ENCODE assay signal across 7 cellular contexts in the genomic region with DNA sequence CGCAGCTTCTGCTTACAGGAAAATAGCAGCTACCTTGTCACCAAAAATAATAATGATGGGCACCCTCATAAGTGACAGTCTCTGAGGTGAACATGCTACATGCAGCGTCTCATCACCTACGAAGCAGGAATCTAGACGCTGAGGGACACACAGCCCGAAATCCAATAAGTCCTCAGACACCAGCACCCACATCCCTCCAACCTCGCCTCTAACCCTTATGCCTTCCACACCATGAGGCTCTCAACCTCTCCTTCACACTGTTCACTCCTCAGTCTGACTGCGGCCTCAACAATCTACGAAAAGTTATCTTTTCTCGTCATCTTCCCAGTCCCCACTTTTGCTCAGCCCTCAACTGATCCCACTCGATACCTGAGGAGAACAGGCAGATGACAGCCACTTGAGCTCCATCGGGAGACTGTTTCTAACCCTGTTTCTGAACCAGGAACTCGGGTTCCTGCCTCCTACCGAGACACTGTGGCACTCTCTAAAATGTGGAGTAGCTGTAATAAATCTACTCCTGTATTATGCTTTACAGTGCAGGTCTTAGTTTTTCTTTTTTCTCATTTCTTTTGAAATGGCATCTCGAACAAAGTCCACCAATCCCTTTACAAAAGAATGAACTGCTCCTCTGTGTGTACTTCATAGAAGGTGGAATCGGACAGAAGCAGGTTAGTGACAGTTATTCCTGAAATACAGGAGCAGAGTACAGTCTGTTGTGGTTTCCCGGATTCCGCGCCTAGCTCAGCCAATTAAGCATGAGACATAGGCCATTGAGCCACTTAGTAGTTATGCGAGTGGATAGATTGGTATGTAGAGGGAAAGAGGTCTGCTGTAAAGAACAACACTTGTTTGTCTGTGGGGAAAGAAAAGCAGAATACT. TPM values are rescaled to one million over a fixed set of nuclear protein-coding genes. Genes with fewer than 3 reads are reported as not detected.
DNase-seq lines count a peak whose midpoint lies in the region; ATAC-seq and TF ChIP-seq lines count a peak whose summit lies in the region.
"Not testable (repeated sequence)": the region's sequence is repeated elsewhere in the genome, so short reads cannot be mapped to it uniquely, and the experiment has no call there.

No MANE protein-coding gene starts in this region.

- peaks cover 23% of the 10 kb centered on the region for H3K79me2 ChIP-seq in PC-9 (ENCODE audit: low read depth)

- peaks cover 18% of the 10 kb centered on the region for H3K4me1 Mint-ChIP-seq in activated T-helper 1 cell treated with anti-CD3 and anti-CD28 coated beads, Interleukin-12 subunit alpha, Interleukin-12 subunit beta, Interleukin-2, Interleukin-4 antibody, amounts not matched to agents 30 ng/mL and 10 ng/mL and 1 ng/mL, durations not matched to agents 14 hours and 24 hours and 36 hours (ENCODE audit: low read depth)

- not testable (repeated sequence) for H3K9me3 Mint-ChIP-seq in activated T-helper 1 cell treated with anti-CD3 and anti-CD28 coated beads, Interleukin-12 subunit alpha, Interleukin-12 subunit beta, Interleukin-2, Interleukin-4 antibody, amounts not matched to agents 30 ng/mL and 10 ng/mL and 1 ng/mL, durations not matched to agents 14 hours and 24 hours and 36 hours

- WGBS in heart right ventricle, 2 donors = 83 to 85% methylated on average over 13 of the region's 19 CpGs

- H3K9me3 ChIP-seq in PC-9 (ENCODE audit: insufficient read depth, low read depth); heart right ventricle; muscle layer of colon (ENCODE audit: low read length); skeletal muscle satellite cell (replicated peaks; ENCODE audit: low read length): not testable (repeated sequence)

- H4K20me1 ChIP-seq in PC-9 (ENCODE audit: insufficient read depth) = not testable (repeated sequence)

- H2AFZ ChIP-seq in PC-9 = peak overlapping the region; percentile 82

- not testable (repeated sequence) for H3K36me3 Mint-ChIP-seq in activated T-helper 1 cell treated with anti-CD3 and anti-CD28 coated beads, Interleukin-12 subunit alpha, Interleukin-12 subunit beta, Interleukin-2, Interleukin-4 antibody, amounts not matched to agents 30 ng/mL and 10 ng/mL and 1 ng/mL, durations not matched to agents 14 hours and 24 hours and 36 hours (ENCODE audit: low read depth)

- not testable (repeated sequence) for H3K36me3 ChIP-seq in PC-9 (ENCODE audit: low read depth); muscle layer of colon (ENCODE audit: insufficient read depth, low read length); skeletal muscle satellite cell (ENCODE audit: insufficient read depth, low read length)
- peaks cover 0 to 24% (median 4%) of the 10 kb centered on the region in 9 donors for H3K36me3 ChIP-seq in heart right ventricle

- CTCF ChIA-PET in PC-9 (lab: Charles Lee) = not testable (repeated sequence)

- intact Hi-C loops in PC-9 (cut with micrococcal nuclease; ENCODE audit: unreplicated experiment); activated T-helper 1 cell treated with anti-CD3 and anti-CD28 coated beads, Interleukin-12 subunit alpha, Interleukin-12 subunit beta, Interleukin-2, Interleukin-4 antibody, amounts not matched to agents 30 ng/mL and 10 ng/mL and 1 ng/mL, durations not matched to agents 14 hours and 24 hours and 36 hours (cut with micrococcal nuclease); heart right ventricle (cut with DNase I): not testable (repeated sequence)

- DNase-seq in PC-9; activated T-helper 1 cell treated with anti-CD3 and anti-CD28 coated beads, Interleukin-12 subunit alpha, Interleukin-12 subunit beta, Interleukin-2, Interleukin-4 antibody, amounts not matched to agents 30 ng/mL and 10 ng/mL and 1 ng/mL, durations not matched to agents 14 hours and 24 hours and 36 hours (ENCODE audit: low spot score); heart right ventricle: not testable (repeated sequence)

- not testable (repeated sequence) for H3K9me2 ChIP-seq in PC-9 (ENCODE audit: insufficient read depth)

- not testable (repeated sequence) for TF ChIP-seq CTCF in GM12875 (IDR thresholded peaks at IDR 0.05; ENCODE audit: borderline replicate concordance, insufficient read depth, low read depth, low read length); PC-9 (conservative IDR thresholded peaks at IDR 0.05); heart right ventricle (IDR thresholded peaks at IDR 0.05)

- not testable (repeated sequence) for H3K27ac ChIP-seq in PC-9
- peak overlapping the region; percentile 89 for H3K27ac ChIP-seq in cingulate gyrus (ENCODE audit: low read depth, low read length)
- H3K27ac ChIP-seq in heart right ventricle = peak overlapping the region; percentile 74 to 99 (median 93)
- peak overlapping the region; percentile 90 for H3K27ac ChIP-seq in muscle layer of colon (ENCODE audit: low read depth, low read length)

- not testable (repeated sequence) for H3F3A ChIP-seq in PC-9 (ENCODE audit: insufficient read depth, low read depth)

- H3K27me3 Mint-ChIP-seq in activated T-helper 1 cell treated with anti-CD3 and anti-CD28 coated beads, Interleukin-12 subunit alpha, Interleukin-12 subunit beta, Interleukin-2, Interleukin-4 antibody, amounts not matched to agents 30 ng/mL and 10 ng/mL and 1 ng/mL, durations not matched to agents 14 hours and 24 hours and 36 hours (ENCODE audit: insufficient read depth) = not testable (repeated sequence)

- peak overlapping the region; percentile 93 for H3K27ac Mint-ChIP-seq in activated T-helper 1 cell treated with anti-CD3 and anti-CD28 coated beads, Interleukin-12 subunit alpha, Interleukin-12 subunit beta, Interleukin-2, Interleukin-4 antibody, amounts not matched to agents 30 ng/mL and 10 ng/mL and 1 ng/mL, durations not matched to agents 14 hours and 24 hours and 36 hours

- H3K27me3 ChIP-seq in PC-9 (ENCODE audit: insufficient read depth, low read depth); heart right ventricle; muscle layer of colon (ENCODE audit: control insufficient read depth in 1 of 2, insufficient read depth in 2 of 2, low read length in 2 of 2); skeletal muscle satellite cell (ENCODE audit: control insufficient read depth, insufficient read depth, low read length): not testable (repeated sequence)

- POLR2A ChIA-PET in PC-9 (lab: Charles Lee; ENCODE audit: unreplicated experiment) = not testable (repeated sequence)

- peak overlapping the region; percentile 38 for H3K4me2 ChIP-seq in PC-9
- peak overlapping the region; percentile 67 for H3K4me2 ChIP-seq in skeletal muscle satellite cell (ENCODE audit: low read length)

- peak overlapping the region; percentile 98 for H3K4me3 Mint-ChIP-seq in activated T-helper 1 cell treated with anti-CD3 and anti-CD28 coated beads, Interleukin-12 subunit alpha, Interleukin-12 subunit beta, Interleukin-2, Interleukin-4 antibody, amounts not matched to agents 30 ng/mL and 10 ng/mL and 1 ng/mL, durations not matched to agents 14 hours and 24 hours and 36 hours

- ATAC-seq in heart right ventricle = not testable (repeated sequence)

- TSS peak; percentile 79 for BruUV-seq in PC-9 (replicated peaks; lab: Mats Ljungman, UMichigan)

- not testable (repeated sequence) for H3K4me1 ChIP-seq in PC-9 (replicated peaks; ENCODE audit: insufficient read depth)
- peaks cover 8 to 28% (median 18%) of the 10 kb centered on the region in 9 donors for H3K4me1 ChIP-seq in heart right ventricle
- H3K4me1 ChIP-seq in muscle layer of colon (ENCODE audit: insufficient read depth, low read length) = peaks cover 16% of the 10 kb centered on the region
- peaks cover 14% of the 10 kb centered on the region for H3K4me1 ChIP-seq in skeletal muscle satellite cell (ENCODE audit: control insufficient read depth, insufficient read depth, low read length)

- H3K4me3 ChIP-seq in GM12875 (ENCODE audit: low read depth, low read length) (peak overlapping the region; percentile 23), PC-9 (peak overlapping the region; percentile 84; the same call in 1 of the 2 replicates), heart right ventricle (peak overlapping the region; percentile 74 to 97 (median 89)), muscle layer of colon (ENCODE audit: low read depth in 1 of 2, low read length in 2 of 2) (peak overlapping the region in 1 of 2 donors; percentile 96), skeletal muscle satellite cell (ENCODE audit: low read length) (peak overlapping the region; percentile 99)

- H3K9ac ChIP-seq in muscle layer of colon (ENCODE audit: low read length) = not testable (repeated sequence)
- H3K9ac ChIP-seq in skeletal muscle satellite cell (ENCODE audit: low read depth, low read length) = peak overlapping the region; percentile 100

RNA-seq across cellular contexts. Expression of a gene that starts 0.9 kb away (rescaled TPM):
- total RNA-seq in PC-9 (2021) (23.2 and 27.2 TPM in 2 replicates), heart right ventricle (10 to 100 TPM; 16.4 to 24.5 (median 20.1) TPM)
- 34.4 and 35.1 TPM in 2 replicates for total RNA-seq in activated T-helper 1 cell treated with anti-CD3 and anti-CD28 coated beads, Interleukin-12 subunit alpha, Interleukin-12 subunit beta, Interleukin-2, Interleukin-4 antibody, amounts not matched to agents 30 ng/mL and 10 ng/mL and 1 ng/mL, durations not matched to agents 14 hours and 24 hours and 36 hours
- 10 to 100 TPM; 18.8 to 20.1 TPM for polyA plus RNA-seq in heart right ventricle
- total RNA-seq in skeletal muscle satellite cell (2012; rRNA removed) = 32.2 and 32.3 TPM in 2 replicates
